ENCODE assay signal across 28 cellular contexts in the genomic region with DNA sequence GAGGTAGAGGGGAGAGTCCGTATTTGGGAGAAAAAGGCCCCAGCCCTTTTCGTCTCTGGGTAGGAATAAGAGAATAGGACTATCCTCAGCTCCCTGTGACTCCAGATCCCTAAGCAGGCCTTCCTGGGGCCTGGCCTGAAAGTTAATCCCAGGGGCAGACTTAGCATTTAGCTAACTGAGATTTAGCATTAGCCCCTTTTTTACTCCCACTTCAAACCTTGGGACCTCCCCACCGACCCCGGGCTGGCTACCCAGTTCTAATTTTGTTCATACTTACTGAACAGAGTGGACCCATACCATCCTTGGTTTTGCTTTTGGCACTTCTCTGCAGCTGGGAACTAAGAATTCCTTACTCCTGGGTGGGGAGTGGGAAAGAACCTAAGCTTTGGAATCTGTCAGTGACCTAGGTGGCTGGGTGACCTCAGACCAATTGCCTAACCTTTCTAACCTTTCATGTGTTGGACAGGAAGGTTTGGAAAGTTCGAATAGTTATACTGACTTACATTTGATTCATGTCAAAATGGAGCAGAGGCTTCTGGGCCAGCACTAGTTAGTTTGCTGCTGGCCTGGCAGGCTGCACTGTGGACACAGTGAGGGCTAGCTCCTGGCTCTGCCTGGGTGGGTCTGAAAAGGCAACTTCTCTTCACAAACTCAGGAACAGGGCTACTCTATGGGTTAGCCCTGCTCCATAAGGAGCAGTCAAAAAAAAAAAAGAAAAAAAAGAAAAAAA.
"Had no signal": no experiment of that assay in that cellular context is flagged by ENCODE, and none has a peak within 500 bp of the region (broad histone marks: within the 10 kb centered on the region; RNA-seq: fewer than 3 reads in every experiment).

No MANE protein-coding gene starts in this region.

- H3K27ac ChIP-seq: ascending aorta, coronary artery, dorsolateral prefrontal cortex, VCaP had no signal

- H3K4me1 ChIP-seq: ascending aorta had no signal

- H3K9me3 ChIP-seq: ascending aorta had no signal

- H3K27me3 ChIP-seq: ascending aorta, dorsolateral prefrontal cortex had no signal

- H3K4me3 ChIP-seq: ascending aorta, coronary artery, dorsolateral prefrontal cortex had no signal

- DNase-seq: activated CD4-positive, alpha-beta memory T cell treated with anti-CD3 and anti-CD28 coated beads, Interleukin-2, amount 10 ng/mL, durations not matched to agents 7 days and 5 days; activated CD4-positive, alpha-beta T cell treated with anti-CD3 and anti-CD28 coated beads for 1 hour; activated CD4-positive, alpha-beta T cell treated with anti-CD3 and anti-CD28 coated beads for 4 hours; activated CD4-positive, alpha-beta T cell treated with anti-CD3 and anti-CD28 coated beads, Interleukin-2, amount 10 ng/mL, durations not matched to agents 7 days and 5 days; activated CD4-positive, alpha-beta T cell treated with anti-CD3 and anti-CD28 coated beads, Interleukin-2, amount 50 U/mL, for 4 hours; activated CD8-positive, alpha-beta memory T cell treated with anti-CD3 and anti-CD28 coated beads, Interleukin-2, amount 50 U/mL, for 48 hours; activated gamma-delta T cell; activated naive CD4-positive, alpha-beta T cell; activated naive CD4-positive, alpha-beta T cell treated with anti-CD3 and anti-CD28 coated beads, Interleukin-2, amount 10 ng/mL, durations not matched to agents 7 days and 5 days; activated naive CD8-positive, alpha-beta T cell treated with anti-CD3 and anti-CD28 coated beads, Interleukin-2, amount 10 ng/mL, durations not matched to agents 7 days and 5 days; activated T-cell treated with anti-CD3 and anti-CD28 coated beads for 4 hours; activated T-cell treated with anti-CD3 and anti-CD28 coated beads, Interleukin-2, amount 50 U/mL, for 24 hours; activated T-cell treated with anti-CD3 and anti-CD28 coated beads, Interleukin-2, amount 50 U/mL, for 72 hours; dorsolateral prefrontal cortex; effector memory CD4-positive, alpha-beta T cell; endodermal cell; foreskin fibroblast; head of caudate nucleus; T-helper 2 cell had no signal

- FAIRE-seq: bronchial epithelial cell, frontal cortex, TTC549 had no signal

- ATAC-seq: activated naive CD4-positive, alpha-beta T cell treated with anti-CD3 and anti-CD28 coated beads, Interleukin-2, amount 50 U/mL, for 72 hours; activated T-cell treated with anti-CD3 and anti-CD28 coated beads, Interleukin-2, amount 50 U/mL, for 72 hours; esophagus mucosa; WTC11 had no signal
